28 cellular contexts compared by ENCODE assay signal in genomic region chr7:156854654-156855053, GRCh38.
"Had no signal": no experiment of that assay in that cellular context is flagged by ENCODE, and none has a peak within 500 bp of the region (broad histone marks: within the 10 kb centered on the region; RNA-seq: fewer than 3 reads in every experiment).

No MANE protein-coding gene starts in this region.

- H3K36me3 ChIP-seq: colonic mucosa, gastrocnemius medialis, heart right ventricle, left lung, lower lobe of right lung had no signal

- H3K9me3 ChIP-seq: colonic mucosa, gastrocnemius medialis had no signal

- DNase-seq: colonic mucosa; cortex of kidney; effector CD8-positive, alpha-beta T cell; effector memory CD8-positive, alpha-beta T cell; endodermal cell; erythroblast; esophagus squamous epithelium; foreskin fibroblast; foreskin melanocyte; gastrocnemius medialis; glutamatergic neuron; head of caudate nucleus; heart right ventricle; hippocampal formation; left cardiac atrium; left lung; left ventricle myocardium superior; lower lobe of right lung; mesenchymal stem cell; mucosa of descending colon; naive B cell had no signal

- ATAC-seq: effector memory CD8-positive, alpha-beta T cell; esophagus mucosa; gastrocnemius medialis; heart right ventricle; left cardiac atrium; left lung; left ventricle myocardium superior; lower lobe of right lung; mucosa of descending colon had no signal

- H3K27me3 ChIP-seq: colonic mucosa, esophagus squamous epithelium, gastrocnemius medialis, heart right ventricle, left lung had no signal

- FAIRE-seq: endometrium, islet of Langerhans, keratinocyte had no signal

- H3K4me3 Mint-ChIP-seq: dendritic cell treated with granulocyte-macrophage colony-stimulating factor and Interleukin-4, amounts not matched to agents 40 ng/mL and 50 ng/mL, for 4 days; effector memory CD8-positive, alpha-beta T cell; endodermal cell; mesothelial cell of epicardium had no signal

- H3K4me3 ChIP-seq: colonic mucosa, esophagus squamous epithelium, gastrocnemius medialis, heart right ventricle, left lung, lower lobe of right lung, mucosa of descending colon had no signal

- H3K27ac Mint-ChIP-seq: dendritic cell treated with granulocyte-macrophage colony-stimulating factor and Interleukin-4, amounts not matched to agents 40 ng/mL and 50 ng/mL, for 4 days; effector memory CD8-positive, alpha-beta T cell; endodermal cell; mesothelial cell of epicardium; naive B cell had no signal

- H3K27me3 Mint-ChIP-seq: dendritic cell treated with granulocyte-macrophage colony-stimulating factor and Interleukin-4, amounts not matched to agents 40 ng/mL and 50 ng/mL, for 4 days; effector memory CD8-positive, alpha-beta T cell; naive B cell had no signal

- H3K27ac ChIP-seq: colonic mucosa, epithelial cell of prostate, esophagus squamous epithelium, gastrocnemius medialis, heart right ventricle, left lung, lower lobe of right lung had no signal

- H3K4me1 ChIP-seq: colonic mucosa, esophagus squamous epithelium, gastrocnemius medialis, heart right ventricle, left lung, lower lobe of right lung had no signal

- H3K4me1 Mint-ChIP-seq: endodermal cell, mesothelial cell of epicardium had no signal
